In genomic region chr14:39109893-39110715, GRCh38 we compare ENCODE assay signal across 1 cellular context.
TF ChIP-seq lines count a peak whose summit lies in the region.

No MANE protein-coding gene starts in this region.

TF ChIP-seq in GM23338, 12 proteins besides CTCF, POLR2A, EP300 and RAD21 (continued from another document):
- TF ChIP-seq REST (IDR thresholded peaks at IDR 0.05; ENCODE audit: unreplicated experiment) = no peak
- no peak for TF ChIP-seq POLR2AphosphoS5 (IDR thresholded peaks at IDR 0.05; ENCODE audit: low read depth)
- TF ChIP-seq, protein P1, sequence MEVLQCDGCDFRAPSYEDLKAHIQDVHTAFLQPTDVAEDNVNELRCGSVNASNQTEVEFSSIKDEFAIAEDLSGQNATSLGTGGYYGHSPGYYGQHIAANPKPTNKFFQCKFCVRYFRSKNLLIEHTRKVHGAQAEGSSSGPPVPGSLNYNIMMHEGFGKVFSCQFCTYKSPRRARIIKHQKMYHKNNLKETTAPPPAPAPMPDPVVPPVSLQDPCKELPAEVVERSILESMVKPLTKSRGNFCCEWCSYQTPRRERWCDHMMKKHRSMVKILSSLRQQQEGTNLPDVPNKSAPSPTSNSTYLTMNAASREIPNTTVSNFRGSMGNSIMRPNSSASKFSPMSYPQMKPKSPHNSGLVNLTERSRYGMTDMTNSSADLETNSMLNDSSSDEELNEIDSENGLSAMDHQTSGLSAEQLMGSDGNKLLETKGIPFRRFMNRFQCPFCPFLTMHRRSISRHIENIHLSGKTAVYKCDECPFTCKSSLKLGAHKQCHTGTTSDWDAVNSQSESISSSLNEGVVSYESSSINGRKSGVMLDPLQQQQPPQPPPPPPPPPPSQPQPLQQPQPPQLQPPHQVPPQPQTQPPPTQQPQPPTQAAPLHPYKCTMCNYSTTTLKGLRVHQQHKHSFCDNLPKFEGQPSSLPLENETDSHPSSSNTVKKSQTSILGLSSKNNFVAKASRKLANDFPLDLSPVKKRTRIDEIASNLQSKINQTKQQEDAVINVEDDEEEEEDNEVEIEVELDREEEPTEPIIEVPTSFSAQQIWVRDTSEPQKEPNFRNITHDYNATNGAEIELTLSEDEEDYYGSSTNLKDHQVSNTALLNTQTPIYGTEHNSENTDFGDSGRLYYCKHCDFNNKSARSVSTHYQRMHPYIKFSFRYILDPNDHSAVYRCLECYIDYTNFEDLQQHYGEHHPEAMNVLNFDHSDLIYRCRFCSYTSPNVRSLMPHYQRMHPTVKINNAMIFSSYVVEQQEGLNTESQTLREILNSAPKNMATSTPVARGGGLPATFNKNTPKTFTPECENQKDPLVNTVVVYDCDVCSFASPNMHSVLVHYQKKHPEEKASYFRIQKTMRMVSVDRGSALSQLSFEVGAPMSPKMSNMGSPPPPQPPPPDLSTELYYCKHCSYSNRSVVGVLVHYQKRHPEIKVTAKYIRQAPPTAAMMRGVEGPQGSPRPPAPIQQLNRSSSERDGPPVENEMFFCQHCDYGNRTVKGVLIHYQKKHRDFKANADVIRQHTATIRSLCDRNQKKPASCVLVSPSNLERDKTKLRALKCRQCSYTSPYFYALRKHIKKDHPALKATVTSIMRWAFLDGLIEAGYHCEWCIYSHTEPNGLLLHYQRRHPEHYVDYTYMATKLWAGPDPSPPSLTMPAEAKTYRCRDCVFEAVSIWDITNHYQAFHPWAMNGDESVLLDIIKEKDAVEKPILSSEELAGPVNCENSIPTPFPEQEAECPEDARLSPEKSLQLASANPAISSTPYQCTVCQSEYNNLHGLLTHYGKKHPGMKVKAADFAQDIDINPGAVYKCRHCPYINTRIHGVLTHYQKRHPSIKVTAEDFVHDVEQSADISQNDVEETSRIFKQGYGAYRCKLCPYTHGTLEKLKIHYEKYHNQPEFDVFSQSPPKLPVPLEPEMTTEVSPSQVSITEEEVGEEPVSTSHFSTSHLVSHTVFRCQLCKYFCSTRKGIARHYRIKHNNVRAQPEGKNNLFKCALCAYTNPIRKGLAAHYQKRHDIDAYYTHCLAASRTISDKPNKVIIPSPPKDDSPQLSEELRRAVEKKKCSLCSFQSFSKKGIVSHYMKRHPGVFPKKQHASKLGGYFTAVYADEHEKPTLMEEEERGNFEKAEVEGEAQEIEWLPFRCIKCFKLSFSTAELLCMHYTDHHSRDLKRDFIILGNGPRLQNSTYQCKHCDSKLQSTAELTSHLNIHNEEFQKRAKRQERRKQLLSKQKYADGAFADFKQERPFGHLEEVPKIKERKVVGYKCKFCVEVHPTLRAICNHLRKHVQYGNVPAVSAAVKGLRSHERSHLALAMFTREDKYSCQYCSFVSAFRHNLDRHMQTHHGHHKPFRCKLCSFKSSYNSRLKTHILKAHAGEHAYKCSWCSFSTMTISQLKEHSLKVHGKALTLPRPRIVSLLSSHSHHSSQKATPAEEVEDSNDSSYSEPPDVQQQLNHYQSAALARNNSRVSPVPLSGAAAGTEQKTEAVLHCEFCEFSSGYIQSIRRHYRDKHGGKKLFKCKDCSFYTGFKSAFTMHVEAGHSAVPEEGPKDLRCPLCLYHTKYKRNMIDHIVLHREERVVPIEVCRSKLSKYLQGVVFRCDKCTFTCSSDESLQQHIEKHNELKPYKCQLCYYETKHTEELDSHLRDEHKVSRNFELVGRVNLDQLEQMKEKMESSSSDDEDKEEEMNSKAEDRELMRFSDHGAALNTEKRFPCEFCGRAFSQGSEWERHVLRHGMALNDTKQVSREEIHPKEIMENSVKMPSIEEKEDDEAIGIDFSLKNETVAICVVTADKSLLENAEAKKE (CRISPR knock-in tag; IDR thresholded peaks at IDR 0.05) = no peak
TF ChIP-seq in GM23338: peak in this region for 0.
